Comparison of ENCODE assay signal across 18 cellular contexts in genomic region chr19:7287716-7288115, GRCh38. TPM values are rescaled to one million over a fixed set of nuclear protein-coding genes. Genes with fewer than 3 reads are reported as not detected.
DNase-seq lines count a peak whose midpoint lies in the region; TF ChIP-seq lines count a peak whose summit lies in the region.
"Had no signal": no experiment of that assay in that cellular context is flagged by ENCODE, and none has a peak within 500 bp of the region (broad histone marks: within the 10 kb centered on the region; RNA-seq: fewer than 3 reads in every experiment).

No MANE protein-coding gene starts in this region.

- TF ChIP-seq CTCF in adrenal gland (IDR thresholded peaks at IDR 0.05) = no peak
- TF ChIP-seq CTCF in type B pancreatic cell (conservative IDR thresholded peaks at IDR 0.05) = no peak

- peaks cover 26% of the 10 kb centered on the region for H3K4me1 Mint-ChIP-seq in type B pancreatic cell (ENCODE audit: unreplicated experiment)
- H3K4me1 Mint-ChIP-seq: activated naive CD4-positive, alpha-beta T cell treated with anti-CD3 and anti-CD28 coated beads, Interleukin-2, amount 50 U/mL, for 24 hours had no signal

- DNase-seq in H4 (ENCODE audit: low spot score) (peak; percentile 69), adrenal gland (no peak), kidney tubule cell (ENCODE audit: low spot score) (peak; percentile 97), type B pancreatic cell (ENCODE audit: extremely low spot score, unreplicated experiment) (no peak), nucleus accumbens (lab: John Stamatoyannopoulos, UW) (no peak), D341Med (ENCODE audit: low spot score) (no peak)
- no peak for DNase-seq in stimulated activated CD4-positive, alpha-beta T cell treated with anti-CD3 and anti-CD28 coated beads, Interleukin-2, amount 100 ng/mL, for 24 hours
- DNase-seq: activated CD8-positive, alpha-beta T cell treated with anti-CD3 and anti-CD28 coated beads for 36 hours; activated T-cell treated with anti-CD3 and anti-CD28 coated beads, Interleukin-2, amount 50 U/mL, for 4 hours; left lung; NCI-H2081; NCI-H524 treated with DMSO at 0.1 percent for 48 hours; T-helper 17 cell had no signal

- H3K9me3 Mint-ChIP-seq in type B pancreatic cell = no peaks in the 10 kb centered on the region
- H3K9me3 Mint-ChIP-seq: activated CD8-positive, alpha-beta T cell treated with anti-CD3 and anti-CD28 coated beads for 36 hours; activated naive CD4-positive, alpha-beta T cell treated with anti-CD3 and anti-CD28 coated beads, Interleukin-2, amount 50 U/mL, for 24 hours; activated T-cell treated with anti-CD3 and anti-CD28 coated beads, Interleukin-2, amount 50 U/mL, for 4 hours had no signal

- no peaks in the 10 kb centered on the region for H3K9me3 ChIP-seq in adrenal gland (replicated peaks in 1 of 3)
- H3K9me3 ChIP-seq: left lung, neutrophil had no signal

- peaks cover 4% of the 10 kb centered on the region for H3K36me3 Mint-ChIP-seq in type B pancreatic cell
- H3K36me3 Mint-ChIP-seq: activated naive CD4-positive, alpha-beta T cell treated with anti-CD3 and anti-CD28 coated beads, Interleukin-2, amount 50 U/mL, for 24 hours had no signal

- intact Hi-C loops in adrenal gland (cut with DNase I) = no loop called here

- 54 to 61% (median 58%) methylated on average over 10 of the region's 10 CpGs for WGBS in adrenal gland, 4 donors

- H3K36me3 ChIP-seq in adrenal gland (replicated peaks in 1 of 2) = no peaks in the 10 kb centered on the region
- H3K36me3 ChIP-seq: left lung, neutrophil had no signal

- no peaks in the 10 kb centered on the region for H3K27me3 Mint-ChIP-seq in type B pancreatic cell

- TF ChIP-seq POLR2A in adrenal gland (IDR thresholded peaks at IDR 0.05) = no peak

- no peaks in the 10 kb centered on the region for H3K27me3 ChIP-seq in adrenal gland
- H3K27me3 ChIP-seq: left lung, neutrophil had no signal

- no peak overlapping the region for H3K4me3 ChIP-seq in adrenal gland
- H3K4me3 ChIP-seq: coronary artery, left lung had no signal

- H3K4me1 ChIP-seq in adrenal gland (replicated peaks in 1 of 2) = peaks cover 3 to 33% of the 10 kb centered on the region in 2 donors

- H3K27ac Mint-ChIP-seq in type B pancreatic cell = peak overlapping the region; percentile 67
- H3K27ac Mint-ChIP-seq: activated CD8-positive, alpha-beta T cell treated with anti-CD3 and anti-CD28 coated beads for 36 hours; activated naive CD4-positive, alpha-beta T cell treated with anti-CD3 and anti-CD28 coated beads, Interleukin-2, amount 50 U/mL, for 24 hours; B cell; brain; T-helper 17 cell had no signal

- peak overlapping the region in 3 of 5 donors; percentile 32 to 57 (median 41) for H3K27ac ChIP-seq in adrenal gland
- H3K27ac ChIP-seq: left lung, neutrophil had no signal

- peak overlapping the region; percentile 21 for H3K4me3 Mint-ChIP-seq in type B pancreatic cell
- H3K4me3 Mint-ChIP-seq: activated CD8-positive, alpha-beta T cell treated with anti-CD3 and anti-CD28 coated beads for 36 hours; activated naive CD4-positive, alpha-beta T cell treated with anti-CD3 and anti-CD28 coated beads, Interleukin-2, amount 50 U/mL, for 24 hours; activated T-cell treated with anti-CD3 and anti-CD28 coated beads, Interleukin-2, amount 50 U/mL, for 4 hours; B cell; brain; T-helper 17 cell had no signal

RNA-seq across cellular contexts. Expression of gene INSR, which starts 6.5 kb away (rescaled TPM):
- total RNA-seq in H4 (2014; rRNA removed; shearing (Covaris generic)) = 3.3 and 3.8 TPM in 2 replicates
- 100 to 1,000 TPM in 6 of 8 donors, 10 to 100 TPM in 2; 83.9 to 327 (median 120) TPM for total RNA-seq in adrenal gland
- 10 to 100 TPM; 19.0 to 59.4 (median 42.1) TPM for polyA plus RNA-seq in adrenal gland
- 33.7 and 55.3 TPM in 2 replicates for total RNA-seq in type B pancreatic cell (ENCODE audit: low replicate concordance)

Comparison
In these comparisons a context has a peak if more than half of its experiments do, and no peak if none do; other contexts are left out.
1. DNase-seq: peak in H4 (single experiment) and kidney tubule cell (single experiment); none in adrenal gland (0 of 7), type B pancreatic cell (single experiment), stimulated activated CD4-positive, alpha-beta T cell treated with anti-CD3 and anti-CD28 coated beads, Interleukin-2, amount 100 ng/mL, for 24 hours (0 of 2), nucleus accumbens (0 of 56) and D341Med (single experiment).